In the genomic region with DNA sequence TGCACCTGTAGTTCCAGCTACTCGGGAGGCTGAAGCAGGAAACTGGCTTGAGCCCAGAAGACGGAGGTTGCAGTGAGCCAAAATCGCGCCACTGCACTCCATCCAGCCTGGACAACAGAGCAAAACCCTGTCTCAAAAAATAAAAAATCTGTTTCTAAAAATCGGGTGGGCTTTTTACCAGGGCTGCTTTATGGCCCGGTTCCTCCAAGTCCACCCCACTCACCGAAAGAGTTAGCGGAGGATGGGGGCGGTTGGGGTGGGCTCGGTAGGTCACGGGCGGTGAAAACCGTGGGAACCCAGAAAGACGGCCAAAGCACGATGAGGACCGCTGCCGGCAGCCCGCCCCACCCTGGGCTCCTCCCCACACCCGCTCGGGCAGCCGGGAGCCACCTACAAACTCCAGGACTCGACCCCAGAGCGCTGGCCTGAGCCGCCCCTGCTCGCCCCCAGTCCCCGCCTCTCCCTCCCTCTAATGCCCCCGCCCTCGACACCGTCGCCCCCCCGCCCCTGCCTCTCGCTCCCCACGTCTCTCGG, we compare ENCODE assay signal across 8 cellular contexts. TPM values are rescaled to one million over a fixed set of nuclear protein-coding genes. Genes with fewer than 3 reads are reported as not detected.
DNase-seq lines count a peak whose midpoint lies in the region; ATAC-seq and TF ChIP-seq lines count a peak whose summit lies in the region.

No MANE protein-coding gene starts in this region.

- no peak overlapping the region for H3K23ac ChIP-seq in H9 (ENCODE audit: insufficient read length, low read depth, low read length)

- no peak overlapping the region for H2BK120ac ChIP-seq in H9 (ENCODE audit: low read depth, low read length, poor library complexity, severe bottlenecking)

- peak overlapping the region; percentile 38 for H3K4me2 ChIP-seq in H9 (ENCODE audit: insufficient read depth, insufficient read length, low read length)
- H3K4me2 ChIP-seq in OCI-LY1 (ENCODE audit: low read length), result peak overlapping the region; percentile 65
- peak overlapping the region; percentile 95 for H3K4me2 ChIP-seq in hepatocyte

- H3K36me3 ChIP-seq in CD4-positive, alpha-beta memory T cell (ENCODE audit: insufficient read depth, low read length), result peaks cover 7% of the 10 kb centered on the region
- peaks cover 21% of the 10 kb centered on the region for H3K36me3 ChIP-seq in OCI-LY1 (ENCODE audit: insufficient read depth, low read length)
- H3K36me3 ChIP-seq in ascending aorta, result peaks cover 22 to 36% of the 10 kb centered on the region in 2 donors
- no peaks in the 10 kb centered on the region for H3K36me3 ChIP-seq in hepatocyte (replicated peaks; ENCODE audit: insufficient read depth, low read depth)

- no peaks in the 10 kb centered on the region for H3K27me3 ChIP-seq in CD4-positive, alpha-beta memory T cell (ENCODE audit: insufficient read depth, low read length)
- H3K27me3 ChIP-seq in H9 (ENCODE audit: insufficient read depth, low read length) (no peaks in the 10 kb centered on the region; the same call in 1 of the 2 replicates), OCI-LY1 (ENCODE audit: insufficient read depth, low read length) (no peaks in the 10 kb centered on the region), ascending aorta (no peaks in the 10 kb centered on the region), hepatocyte (no peaks in the 10 kb centered on the region)

- H4K20me1 ChIP-seq in H9 (ENCODE audit: control insufficient read depth, insufficient read depth, insufficient read length), result no peaks in the 10 kb centered on the region
- H4K20me1 ChIP-seq in OCI-LY1 (ENCODE audit: insufficient read depth, low read length), result no peaks in the 10 kb centered on the region
- no peaks in the 10 kb centered on the region for H4K20me1 ChIP-seq in hepatocyte (ENCODE audit: insufficient read depth, poor library complexity, severe bottlenecking)

- DNase-seq in CD4-positive, alpha-beta memory T cell, result peak in 1 of 5 donors; percentile 6
- DNase-seq in H9 (peak; percentile 90), ascending aorta (ENCODE audit: low spot score in 2 of 2) (peak in 1 of 2 donors; percentile 84), hepatocyte (ENCODE audit: low spot score) (peak; percentile 77), posterior vena cava (ENCODE audit: low spot score) (peak; percentile 90), GOT3 (lab: John Stamatoyannopoulos, UW) (no peak)

- H3K4me1 ChIP-seq in CD4-positive, alpha-beta memory T cell (ENCODE audit: insufficient read depth, low read length), result peaks cover 28% of the 10 kb centered on the region
- H3K4me1 ChIP-seq in H9 (ENCODE audit: insufficient read depth, low read length) (no peaks in the 10 kb centered on the region), OCI-LY1 (ENCODE audit: insufficient read depth, low read length, severe bottlenecking) (peaks cover 16% of the 10 kb centered on the region), ascending aorta (peaks cover 0 to 16% of the 10 kb centered on the region in 2 donors), hepatocyte (ENCODE audit: insufficient read depth) (peaks cover 4% of the 10 kb centered on the region)

- no peak overlapping the region for H3T11ph ChIP-seq in H9 (ENCODE audit: low read length)

- no peak overlapping the region for H4K91ac ChIP-seq in H9 (ENCODE audit: insufficient read length, low read depth, low read length)

- no peak overlapping the region for H2BK12ac ChIP-seq in H9 (ENCODE audit: insufficient read length, low read depth, low read length)

- no peaks in the 10 kb centered on the region for H3K9me2 ChIP-seq in OCI-LY1 (ENCODE audit: low read depth, low read length)
- no peaks in the 10 kb centered on the region for H3K9me2 ChIP-seq in hepatocyte (replicated peaks; ENCODE audit: insufficient read depth)

- H3K4me3 ChIP-seq in CD4-positive, alpha-beta memory T cell (ENCODE audit: low read length in 2 of 2), result peak overlapping the region in 1 of 2 donors; percentile 29
- peak overlapping the region; percentile 66 for H3K4me3 ChIP-seq in OCI-LY1 (ENCODE audit: low read depth, low read length, poor library complexity, severe bottlenecking)
- peak overlapping the region; percentile 60 to 70 for H3K4me3 ChIP-seq in ascending aorta
- peak overlapping the region; percentile 64 for H3K4me3 ChIP-seq in hepatocyte

- H2AK5ac ChIP-seq in H9 (ENCODE audit: insufficient read length, low read length), result no peak overlapping the region

- no peak overlapping the region for H2BK20ac ChIP-seq in H9 (ENCODE audit: low read depth, low read length, poor library complexity, severe bottlenecking)

- H3K79me1 ChIP-seq in H9 (ENCODE audit: insufficient read depth, low read depth, low read length, poor library complexity, severe bottlenecking), result no peaks in the 10 kb centered on the region

- H2AFZ ChIP-seq in H9 (ENCODE audit: low read length) (no peak overlapping the region), OCI-LY1 (ENCODE audit: low read length) (no peak overlapping the region), hepatocyte (peak overlapping the region; percentile 93)

- H3K27ac ChIP-seq in CD4-positive, alpha-beta memory T cell (ENCODE audit: low read depth, low read length), result peak overlapping the region; percentile 86
- H3K27ac ChIP-seq in H9 (ENCODE audit: insufficient read length, low read depth, low read length), result no peak overlapping the region
- no peak overlapping the region for H3K27ac ChIP-seq in OCI-LY1 (ENCODE audit: low read depth, low read length, poor library complexity, severe bottlenecking)
- peak overlapping the region; percentile 75 to 89 for H3K27ac ChIP-seq in ascending aorta
- peak overlapping the region; percentile 51 for H3K27ac ChIP-seq in hepatocyte

- no peak overlapping the region for H4K8ac ChIP-seq in H9 (replicated peaks; ENCODE audit: insufficient read length, low read depth, low read length)

- no peak overlapping the region for H3K56ac ChIP-seq in H9 (ENCODE audit: insufficient read length, low read depth, low read length)

- peaks cover 20 to 39% (median 27%) of the 10 kb centered on the region in 4 donors for H3K4me1 Mint-ChIP-seq in CD4-positive, alpha-beta memory T cell
- peaks cover 6 to 7% of the 10 kb centered on the region in 2 experiments for H3K4me1 Mint-ChIP-seq in H9

- no peak overlapping the region for H3K18ac ChIP-seq in H9 (ENCODE audit: insufficient read length, low read depth, low read length)

- H3F3A ChIP-seq in OCI-LY1 (ENCODE audit: insufficient read depth, low read length), result no peaks in the 10 kb centered on the region

- intact Hi-C loops in CD4-positive, alpha-beta memory T cell (cut with micrococcal nuclease), result no loop called here
- intact Hi-C loops in ascending aorta (cut with DNase I), result loop anchor here (1.0 kb wide), 1 partner anchor 12 kb away; the partner anchor contains the start of gene VAMP3
- intact Hi-C loops in posterior vena cava (cut with DNase I), result loop anchor here in 1 of 2 donors (5.0 kb wide), 1 partner anchor 1791 kb away; the partner anchor contains the start of gene NPHP4

- no peak for ATAC-seq in HG02763 (IDR thresholded peaks at IDR 0.05; ENCODE audit: unreplicated experiment)

- peaks cover 4% of the 10 kb centered on the region for H3K23me2 ChIP-seq in H9 (ENCODE audit: insufficient read length, low read depth, low read length, poor library complexity, severe bottlenecking)

- CTCF ChIA-PET in CD4-positive, alpha-beta memory T cell (lab: Charles Lee; ENCODE audit: partially characterized antibody), result no interaction called here

- no peak for TF ChIP-seq CTCF in H9 (conservative IDR thresholded peaks at IDR 0.05)
- TF ChIP-seq CTCF in OCI-LY1 (IDR thresholded peaks at IDR 0.05; ENCODE audit: low read length), result no peak
- TF ChIP-seq CTCF in ascending aorta (IDR thresholded peaks at IDR 0.05), result no peak
- no peak for TF ChIP-seq CTCF in hepatocyte (IDR thresholded peaks at IDR 0.05; ENCODE audit: poor library complexity)

- peak overlapping the region; percentile 72 to 87 (median 82) for H3K4me3 Mint-ChIP-seq in CD4-positive, alpha-beta memory T cell
- peak overlapping the region; percentile 75 to 82 for H3K4me3 Mint-ChIP-seq in H9

- H4K5ac ChIP-seq in H9 (ENCODE audit: insufficient read length, low read depth, low read length), result no peak overlapping the region

- H3K36me3 Mint-ChIP-seq in CD4-positive, alpha-beta memory T cell, result peaks cover 16 to 44% of the 10 kb centered on the region in 2 donors
- H3K36me3 Mint-ChIP-seq in H9 (ENCODE audit: insufficient read depth in 1 of 3, low read depth in 3 of 3), result peaks cover 35 to 58% (median 50%) of the 10 kb centered on the region in 3 experiments

- no peak overlapping the region for H2BK15ac ChIP-seq in H9 (ENCODE audit: low read depth, low read length)

- H3K27ac Mint-ChIP-seq in CD4-positive, alpha-beta memory T cell, result peak overlapping the region; percentile 42 to 88 (median 76)
- H3K27ac Mint-ChIP-seq in H9, result peak overlapping the region in 1 of 3 experiments; percentile 89; a peak in 2 of 7 replicates

- POLR2A ChIA-PET in CD4-positive, alpha-beta memory T cell (lab: Charles Lee; ENCODE audit: partially characterized antibody), result interaction anchor here (0.7 kb wide), 1 partner anchor 178 kb away, joined by 3 read pairs; the partner anchor contains the start of gene PARK7

- H3K14ac ChIP-seq in H9 (ENCODE audit: insufficient read depth, low read length), result no peak overlapping the region

- no peaks in the 10 kb centered on the region for H3K9me3 ChIP-seq in CD4-positive, alpha-beta memory T cell (ENCODE audit: control insufficient read depth in 1 of 2, low read length in 2 of 2)
- H3K9me3 ChIP-seq in H9 (ENCODE audit: control insufficient read depth, low read depth, low read length) (no peaks in the 10 kb centered on the region), OCI-LY1 (ENCODE audit: low read length) (no peaks in the 10 kb centered on the region), ascending aorta (no peaks in the 10 kb centered on the region), hepatocyte (ENCODE audit: low read depth) (no peaks in the 10 kb centered on the region)

- H3K79me2 ChIP-seq in H9 (ENCODE audit: insufficient read depth, low read length), result no peaks in the 10 kb centered on the region
- no peaks in the 10 kb centered on the region for H3K79me2 ChIP-seq in OCI-LY1 (ENCODE audit: insufficient read depth, low read length)
- no peaks in the 10 kb centered on the region for H3K79me2 ChIP-seq in hepatocyte

- no peak overlapping the region for H3K4ac ChIP-seq in H9 (ENCODE audit: low read depth, low read length)

- H3K9ac ChIP-seq in H9 (ENCODE audit: extremely low read depth, insufficient read length, low read length) (no peak overlapping the region), OCI-LY1 (ENCODE audit: low read length) (peak overlapping the region; percentile 53; the same call in 1 of the 2 replicates)

- no peaks in the 10 kb centered on the region for H3K27me3 Mint-ChIP-seq in CD4-positive, alpha-beta memory T cell
- H3K27me3 Mint-ChIP-seq in H9 (ENCODE audit: low read depth), result peaks cover 12% of the 10 kb centered on the region

- H2BK5ac ChIP-seq in H9 (ENCODE audit: insufficient read length, low read length), result no peak overlapping the region

- WGBS in H9 (ENCODE audit: extremely low coverage, insufficient read length, low lambda C conversion rate), result no CpG with 5 or more reads among the region's 34 CpGs
- WGBS in hepatocyte (ENCODE audit: low lambda C conversion rate, missing lambda C conversion rate), result 25% methylated on average over 6 of the region's 34 CpGs

- no peaks in the 10 kb centered on the region for H3K9me3 Mint-ChIP-seq in CD4-positive, alpha-beta memory T cell
- peaks cover 10% of the 10 kb centered on the region in 2 experiments for H3K9me3 Mint-ChIP-seq in H9

RNA-seq across cellular contexts. Expression of gene PER3, which starts 0.8 kb away (rescaled TPM):
- total RNA-seq in CD4-positive, alpha-beta memory T cell, result 1 to 10 TPM; 7.4 to 7.9 TPM
- 1 to 10 TPM; 3.5 to 4.9 TPM for polyA plus RNA-seq in CD4-positive, alpha-beta memory T cell
- total RNA-seq in H9 (2021) (9.0 and 9.3 TPM in 2 replicates), ascending aorta (8.1 TPM), hepatocyte (1.9 and 2.4 TPM in 2 replicates), posterior vena cava (10 to 100 TPM; 11.3 to 19.0 TPM)
- 2.0 and 2.7 TPM in 2 replicates for polyA plus RNA-seq in hepatocyte

RNA-seq across cellular contexts. Expression of gene VAMP3, which starts 12.1 kb away (rescaled TPM):
- total RNA-seq in CD4-positive, alpha-beta memory T cell, result 10 to 100 TPM; 53.3 to 67.0 TPM
- 10 to 100 TPM; 45.6 to 50.5 TPM for polyA plus RNA-seq in CD4-positive, alpha-beta memory T cell
- total RNA-seq in H9 (2021), result 42.9 and 46.8 TPM in 2 replicates
- total RNA-seq in ascending aorta, result 79.1 TPM
- 109 and 532 TPM in 2 replicates for total RNA-seq in hepatocyte
- polyA plus RNA-seq in hepatocyte, result 69.5 and 82.5 TPM in 2 replicates
- total RNA-seq in posterior vena cava, result 100 to 1,000 TPM; 101 to 119 TPM

Comparison
In these comparisons a context has a peak if more than half of its experiments do, and no peak if none do; other contexts are left out.
1. H3K27ac ChIP-seq: peak in CD4-positive, alpha-beta memory T cell (single experiment), ascending aorta (2 of 2) and hepatocyte (single experiment); none in H9 (single experiment) and OCI-LY1 (single experiment).
2. H3K4me2 ChIP-seq: peak in every context shown above with its lines; median percentile 95 in hepatocyte; 65 in OCI-LY1; 38 in H9.